ENCODE assay signal across 1 cellular context in genomic region chr2:38598200-38598990, GRCh38.
TF ChIP-seq lines count a peak whose summit lies in the region.

No MANE protein-coding gene starts in this region.

TF ChIP-seq in HepG2, 621 proteins besides CTCF, POLR2A, EP300 and RAD21 (continued from another document):
- no peak for TF ChIP-seq ETS1 (CRISPR knock-in tag; IDR thresholded peaks at IDR 0.05)
- TF ChIP-seq ZNF331 (CRISPR knock-in tag; IDR thresholded peaks at IDR 0.05) = no peak
- TF ChIP-seq ZNF577 (CRISPR knock-in tag; IDR thresholded peaks at IDR 0.05; ENCODE audit: borderline replicate concordance, low read depth) = no peak
- TF ChIP-seq ZNF549 (CRISPR knock-in tag; IDR thresholded peaks at IDR 0.05) = no peak
- no peak for TF ChIP-seq SIX4 (CRISPR knock-in tag; IDR thresholded peaks at IDR 0.05)
- no peak for TF ChIP-seq MXD1 (CRISPR knock-in tag; IDR thresholded peaks at IDR 0.05)
- TF ChIP-seq ZNF329 (CRISPR knock-in tag; IDR thresholded peaks at IDR 0.05; ENCODE audit: low read depth) = no peak
- TF ChIP-seq ZBTB8A (CRISPR knock-in tag; IDR thresholded peaks at IDR 0.05; ENCODE audit: borderline replicate concordance, low read depth) = no peak
- no peak for TF ChIP-seq ZNF407 (CRISPR knock-in tag; IDR thresholded peaks at IDR 0.05; ENCODE audit: not compliant biosample characterization)
- TF ChIP-seq ZSCAN21 (CRISPR knock-in tag; IDR thresholded peaks at IDR 0.05; ENCODE audit: borderline replicate concordance) = no peak
- no peak for TF ChIP-seq ZNF317 (CRISPR knock-in tag; IDR thresholded peaks at IDR 0.05)
- no peak for TF ChIP-seq ZNF337 (CRISPR knock-in tag; IDR thresholded peaks at IDR 0.05; ENCODE audit: borderline replicate concordance, low read depth)
- no peak for TF ChIP-seq ZNF275 (CRISPR knock-in tag; IDR thresholded peaks at IDR 0.05; ENCODE audit: borderline replicate concordance)
- no peak for TF ChIP-seq ZXDC (CRISPR knock-in tag; IDR thresholded peaks at IDR 0.05)
- 0 out of 2 replicates have a peak, but pooled peaks have one; percentile 54 for TF ChIP-seq NCOA1 (CRISPR knock-in tag; IDR thresholded peaks at IDR 0.05)
